Comparison of ENCODE assay signal across 1 cellular context in the genomic region with DNA sequence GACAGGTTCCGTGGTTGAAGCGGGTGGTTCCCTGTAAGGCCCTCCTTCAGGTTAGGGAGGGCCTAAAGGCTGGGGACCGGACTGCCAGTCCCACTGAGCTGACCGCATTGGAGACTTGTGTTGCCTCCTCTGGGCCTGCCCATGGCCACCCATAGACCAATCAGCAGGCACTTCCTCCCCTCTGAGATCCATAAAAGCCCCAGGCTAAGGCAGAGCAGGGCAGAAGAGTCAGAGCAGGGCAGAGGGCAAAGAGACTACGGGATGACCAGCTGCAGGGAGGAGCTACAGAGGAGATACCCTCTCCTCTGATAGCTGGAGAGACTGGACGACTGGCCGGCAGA.
TF ChIP-seq lines count a peak whose summit lies in the region.

No MANE protein-coding gene starts in this region.

TF ChIP-seq in GM23338, 12 proteins besides CTCF, POLR2A, EP300 and RAD21 (continued from another document):
- TF ChIP-seq, protein P1, sequence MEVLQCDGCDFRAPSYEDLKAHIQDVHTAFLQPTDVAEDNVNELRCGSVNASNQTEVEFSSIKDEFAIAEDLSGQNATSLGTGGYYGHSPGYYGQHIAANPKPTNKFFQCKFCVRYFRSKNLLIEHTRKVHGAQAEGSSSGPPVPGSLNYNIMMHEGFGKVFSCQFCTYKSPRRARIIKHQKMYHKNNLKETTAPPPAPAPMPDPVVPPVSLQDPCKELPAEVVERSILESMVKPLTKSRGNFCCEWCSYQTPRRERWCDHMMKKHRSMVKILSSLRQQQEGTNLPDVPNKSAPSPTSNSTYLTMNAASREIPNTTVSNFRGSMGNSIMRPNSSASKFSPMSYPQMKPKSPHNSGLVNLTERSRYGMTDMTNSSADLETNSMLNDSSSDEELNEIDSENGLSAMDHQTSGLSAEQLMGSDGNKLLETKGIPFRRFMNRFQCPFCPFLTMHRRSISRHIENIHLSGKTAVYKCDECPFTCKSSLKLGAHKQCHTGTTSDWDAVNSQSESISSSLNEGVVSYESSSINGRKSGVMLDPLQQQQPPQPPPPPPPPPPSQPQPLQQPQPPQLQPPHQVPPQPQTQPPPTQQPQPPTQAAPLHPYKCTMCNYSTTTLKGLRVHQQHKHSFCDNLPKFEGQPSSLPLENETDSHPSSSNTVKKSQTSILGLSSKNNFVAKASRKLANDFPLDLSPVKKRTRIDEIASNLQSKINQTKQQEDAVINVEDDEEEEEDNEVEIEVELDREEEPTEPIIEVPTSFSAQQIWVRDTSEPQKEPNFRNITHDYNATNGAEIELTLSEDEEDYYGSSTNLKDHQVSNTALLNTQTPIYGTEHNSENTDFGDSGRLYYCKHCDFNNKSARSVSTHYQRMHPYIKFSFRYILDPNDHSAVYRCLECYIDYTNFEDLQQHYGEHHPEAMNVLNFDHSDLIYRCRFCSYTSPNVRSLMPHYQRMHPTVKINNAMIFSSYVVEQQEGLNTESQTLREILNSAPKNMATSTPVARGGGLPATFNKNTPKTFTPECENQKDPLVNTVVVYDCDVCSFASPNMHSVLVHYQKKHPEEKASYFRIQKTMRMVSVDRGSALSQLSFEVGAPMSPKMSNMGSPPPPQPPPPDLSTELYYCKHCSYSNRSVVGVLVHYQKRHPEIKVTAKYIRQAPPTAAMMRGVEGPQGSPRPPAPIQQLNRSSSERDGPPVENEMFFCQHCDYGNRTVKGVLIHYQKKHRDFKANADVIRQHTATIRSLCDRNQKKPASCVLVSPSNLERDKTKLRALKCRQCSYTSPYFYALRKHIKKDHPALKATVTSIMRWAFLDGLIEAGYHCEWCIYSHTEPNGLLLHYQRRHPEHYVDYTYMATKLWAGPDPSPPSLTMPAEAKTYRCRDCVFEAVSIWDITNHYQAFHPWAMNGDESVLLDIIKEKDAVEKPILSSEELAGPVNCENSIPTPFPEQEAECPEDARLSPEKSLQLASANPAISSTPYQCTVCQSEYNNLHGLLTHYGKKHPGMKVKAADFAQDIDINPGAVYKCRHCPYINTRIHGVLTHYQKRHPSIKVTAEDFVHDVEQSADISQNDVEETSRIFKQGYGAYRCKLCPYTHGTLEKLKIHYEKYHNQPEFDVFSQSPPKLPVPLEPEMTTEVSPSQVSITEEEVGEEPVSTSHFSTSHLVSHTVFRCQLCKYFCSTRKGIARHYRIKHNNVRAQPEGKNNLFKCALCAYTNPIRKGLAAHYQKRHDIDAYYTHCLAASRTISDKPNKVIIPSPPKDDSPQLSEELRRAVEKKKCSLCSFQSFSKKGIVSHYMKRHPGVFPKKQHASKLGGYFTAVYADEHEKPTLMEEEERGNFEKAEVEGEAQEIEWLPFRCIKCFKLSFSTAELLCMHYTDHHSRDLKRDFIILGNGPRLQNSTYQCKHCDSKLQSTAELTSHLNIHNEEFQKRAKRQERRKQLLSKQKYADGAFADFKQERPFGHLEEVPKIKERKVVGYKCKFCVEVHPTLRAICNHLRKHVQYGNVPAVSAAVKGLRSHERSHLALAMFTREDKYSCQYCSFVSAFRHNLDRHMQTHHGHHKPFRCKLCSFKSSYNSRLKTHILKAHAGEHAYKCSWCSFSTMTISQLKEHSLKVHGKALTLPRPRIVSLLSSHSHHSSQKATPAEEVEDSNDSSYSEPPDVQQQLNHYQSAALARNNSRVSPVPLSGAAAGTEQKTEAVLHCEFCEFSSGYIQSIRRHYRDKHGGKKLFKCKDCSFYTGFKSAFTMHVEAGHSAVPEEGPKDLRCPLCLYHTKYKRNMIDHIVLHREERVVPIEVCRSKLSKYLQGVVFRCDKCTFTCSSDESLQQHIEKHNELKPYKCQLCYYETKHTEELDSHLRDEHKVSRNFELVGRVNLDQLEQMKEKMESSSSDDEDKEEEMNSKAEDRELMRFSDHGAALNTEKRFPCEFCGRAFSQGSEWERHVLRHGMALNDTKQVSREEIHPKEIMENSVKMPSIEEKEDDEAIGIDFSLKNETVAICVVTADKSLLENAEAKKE (CRISPR knock-in tag; IDR thresholded peaks at IDR 0.05) = no peak
- no peak for TF ChIP-seq JUNB (IDR thresholded peaks at IDR 0.05; ENCODE audit: unreplicated experiment)
- TF ChIP-seq, protein P2, sequence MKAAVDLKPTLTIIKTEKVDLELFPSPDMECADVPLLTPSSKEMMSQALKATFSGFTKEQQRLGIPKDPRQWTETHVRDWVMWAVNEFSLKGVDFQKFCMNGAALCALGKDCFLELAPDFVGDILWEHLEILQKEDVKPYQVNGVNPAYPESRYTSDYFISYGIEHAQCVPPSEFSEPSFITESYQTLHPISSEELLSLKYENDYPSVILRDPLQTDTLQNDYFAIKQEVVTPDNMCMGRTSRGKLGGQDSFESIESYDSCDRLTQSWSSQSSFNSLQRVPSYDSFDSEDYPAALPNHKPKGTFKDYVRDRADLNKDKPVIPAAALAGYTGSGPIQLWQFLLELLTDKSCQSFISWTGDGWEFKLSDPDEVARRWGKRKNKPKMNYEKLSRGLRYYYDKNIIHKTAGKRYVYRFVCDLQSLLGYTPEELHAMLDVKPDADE (IDR thresholded peaks at IDR 0.05) = no peak
- TF ChIP-seq EZH2phosphoT487 (IDR thresholded peaks at IDR 0.05; ENCODE audit: unreplicated experiment) = no peak
- no peak for TF ChIP-seq CREB1 (CRISPR knock-in tag; IDR thresholded peaks at IDR 0.05; ENCODE audit: low read depth)
